In the genomic region with DNA sequence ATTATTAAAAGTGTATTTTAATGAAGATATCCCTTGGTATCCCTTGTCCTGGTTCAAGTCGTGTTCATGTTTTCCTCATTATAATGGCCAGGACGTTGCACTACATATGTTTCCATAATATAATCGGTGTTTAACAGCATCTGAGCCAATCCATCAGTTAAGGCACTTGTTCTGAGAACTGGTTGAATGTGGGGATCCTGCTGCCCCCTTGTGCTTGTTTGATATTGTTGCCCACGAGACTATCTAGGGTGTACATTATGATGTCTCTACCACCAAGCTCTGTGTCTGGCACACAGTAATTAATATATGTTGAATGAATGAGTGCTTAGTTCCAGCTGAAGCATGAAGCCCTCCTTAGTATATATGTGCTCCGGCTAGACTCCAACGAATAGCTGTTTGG, we compare ENCODE assay signal across 1 cellular context.
TF ChIP-seq lines count a peak whose summit lies in the region.

No MANE protein-coding gene starts in this region.

TF ChIP-seq in HepG2, 621 proteins besides CTCF, POLR2A, EP300 and RAD21 (continued from another document):
- TF ChIP-seq, protein P1, sequence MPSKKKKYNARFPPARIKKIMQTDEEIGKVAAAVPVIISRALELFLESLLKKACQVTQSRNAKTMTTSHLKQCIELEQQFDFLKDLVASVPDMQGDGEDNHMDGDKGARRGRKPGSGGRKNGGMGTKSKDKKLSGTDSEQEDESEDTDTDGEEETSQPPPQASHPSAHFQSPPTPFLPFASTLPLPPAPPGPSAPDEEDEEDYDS (CRISPR knock-in tag; IDR thresholded peaks at IDR 0.05) = no peak
- TF ChIP-seq ZFP90 (CRISPR knock-in tag; IDR thresholded peaks at IDR 0.05; ENCODE audit: borderline replicate concordance) (no peak), SOX6 (IDR thresholded peaks at IDR 0.05) (no peak), SOX6 (CRISPR knock-in tag; IDR thresholded peaks at IDR 0.05) (no peak), BRCA1 (CRISPR knock-in tag; IDR thresholded peaks at IDR 0.05) (no peak)
